ENCODE assay signal across 9 cellular contexts in genomic region chr5:159051431-159052281, GRCh38. TPM values are rescaled to one million over a fixed set of nuclear protein-coding genes. Genes with fewer than 3 reads are reported as not detected.
DNase-seq lines count a peak whose midpoint lies in the region; ATAC-seq and TF ChIP-seq lines count a peak whose summit lies in the region.
"Had no signal": no experiment of that assay in that cellular context is flagged by ENCODE, and none has a peak within 500 bp of the region (broad histone marks: within the 10 kb centered on the region; RNA-seq: fewer than 3 reads in every experiment).

No MANE protein-coding gene starts in this region.

- H3K27me3 Mint-ChIP-seq in naive thymus-derived CD8-positive, alpha-beta T cell: peaks cover 39 to 75% (median 57%) of the 10 kb centered on the region in 5 donors

- no peaks in the 10 kb centered on the region for H3K36me3 Mint-ChIP-seq in naive thymus-derived CD8-positive, alpha-beta T cell

- peak; percentile 25 to 46 for ATAC-seq in naive thymus-derived CD8-positive, alpha-beta T cell
- no peak for ATAC-seq in GM19395 (IDR thresholded peaks at IDR 0.05; ENCODE audit: unreplicated experiment)
- ATAC-seq: K562 had no signal

- peaks cover 28% of the 10 kb centered on the region for H3K27me3 ChIP-seq in HAP-1 (ENCODE audit: low read depth)

- peaks cover 0 to 3% (median 0%) of the 10 kb centered on the region in 9 donors for H3K9me3 Mint-ChIP-seq in naive thymus-derived CD8-positive, alpha-beta T cell

- in situ Hi-C loops in G401 (cut with HindIII; ENCODE audit: low sequenced_read_pairs) (no loop called here), HAP-1 (cut with MboI; ENCODE audit: low sequenced_read_pairs) (no loop called here)

- DNase-seq in G401 (ENCODE audit: low spot score) (peak; percentile 66), NCI-H69 (lab: John Stamatoyannopoulos, UW) (peak; percentile 26), fibroblast of mammary gland (ENCODE audit: low read depth) (no peak), DMS79 (lab: John Stamatoyannopoulos, UW) (no peak), NCI-H2107 (lab: John Stamatoyannopoulos, UW) (no peak), HAP-1 (ENCODE audit: low spot score in 2 of 2) (no peak)
- DNase-seq in naive thymus-derived CD8-positive, alpha-beta T cell: peak in 2 of 10 donors; percentile 5 to 9

- H3K4me1 Mint-ChIP-seq in naive thymus-derived CD8-positive, alpha-beta T cell: peaks cover 2 to 37% (median 15%) of the 10 kb centered on the region in 4 donors

- POLR2A ChIA-PET in naive thymus-derived CD8-positive, alpha-beta T cell (lab: Charles Lee): interaction anchor here (0.7 kb wide), 1 partner anchor 376 kb away, joined by 4 read pairs; no protein-coding TSS in a partner anchor

- peak overlapping the region; percentile 24 for H3K4me3 ChIP-seq in fibroblast of mammary gland (ENCODE audit: control insufficient read depth, low read depth, low read length)
- H3K4me3 ChIP-seq in HAP-1: no peak overlapping the region
- H3K4me3 ChIP-seq: K562 had no signal

- H3K4me3 Mint-ChIP-seq in naive thymus-derived CD8-positive, alpha-beta T cell: peak overlapping the region; percentile 28 to 79 (median 58)

- H3K36me3 ChIP-seq in HAP-1 (replicated peaks): no peaks in the 10 kb centered on the region

- no peaks in the 10 kb centered on the region for H3K9me3 ChIP-seq in HAP-1

- H3K4me1 ChIP-seq in HAP-1: no peaks in the 10 kb centered on the region

- peak overlapping the region in 4 of 10 donors; percentile 3 to 41 (median 32) for H3K27ac Mint-ChIP-seq in naive thymus-derived CD8-positive, alpha-beta T cell

- TF ChIP-seq CTCF in fibroblast of mammary gland (conservative IDR thresholded peaks at IDR 0.05; ENCODE audit: control insufficient read depth, insufficient read depth, low read depth, low read length): no peak

RNA-seq across cellular contexts. Expression of gene EBF1, which starts 48.1 kb away (rescaled TPM):
- not detected in 2 replicates for total RNA-seq in G401 (2014; rRNA removed; shearing (Covaris generic))
- total RNA-seq in naive thymus-derived CD8-positive, alpha-beta T cell: 1 to 10 TPM; 2.9 to 4.8 TPM
- under 1 TPM in 2 of 3 donors, not detected in 1; 0.07 to 0.60 TPM for polyA plus RNA-seq in naive thymus-derived CD8-positive, alpha-beta T cell

Comparison
In these comparisons a context has a peak if more than half of its experiments do, and no peak if none do; other contexts are left out.
1. DNase-seq: peak in G401 (single experiment) and NCI-H69 (single experiment); none in fibroblast of mammary gland (single experiment), DMS79 (single experiment), NCI-H2107 (single experiment) and HAP-1 (0 of 2).